Comparison of ENCODE assay signal across 15 cellular contexts in the genomic region with DNA sequence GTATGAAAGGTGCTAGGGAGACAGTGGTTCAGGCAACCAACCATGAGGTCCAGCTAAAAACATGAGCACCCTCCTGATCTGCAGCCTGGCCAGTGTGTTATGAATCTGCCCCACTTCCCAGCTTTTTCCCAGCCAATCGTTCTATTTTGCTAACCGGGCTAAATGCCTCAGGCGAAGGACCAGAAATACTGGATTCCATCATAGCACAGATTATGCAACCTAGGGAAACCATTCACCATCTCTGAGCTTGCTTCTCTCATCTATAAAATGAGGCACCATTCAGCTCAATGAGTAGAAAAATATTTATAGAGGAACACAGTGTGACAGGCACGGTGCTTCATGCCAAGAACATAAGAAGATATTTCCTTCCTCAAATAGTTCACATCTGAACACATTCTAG.
"Had no signal": no experiment of that assay in that cellular context is flagged by ENCODE, and none has a peak within 500 bp of the region (broad histone marks: within the 10 kb centered on the region; RNA-seq: fewer than 3 reads in every experiment).

No MANE protein-coding gene starts in this region.

- H3K9me3 ChIP-seq: esophagus muscularis mucosa, tibial nerve had no signal

- H3K4me2 ChIP-seq: smooth muscle cell had no signal

- H3K27me3 ChIP-seq: tibial nerve had no signal

- H3K36me3 ChIP-seq: esophagus muscularis mucosa, tibial nerve had no signal

- H3K27ac ChIP-seq: esophagus muscularis mucosa, tibial nerve had no signal

- ATAC-seq: left lobe of liver; natural killer cell treated with Interleukin-12 subunit alpha and Interleukin-12 subunit beta and Interleukin-15 and Interleukin-18, amount 100 ng/mL, for 72 hours; right cardiac atrium; stimulated activated effector memory CD8-positive, alpha-beta T cell treated with anti-CD3 and anti-CD28 coated beads, Interleukin-12 subunit alpha, Interleukin-12 subunit beta, amount 100 ng/mL, for 72 hours; T-helper 17 cell had no signal

- H3K4me3 ChIP-seq: esophagus muscularis mucosa, smooth muscle cell, tibial nerve had no signal

- DNase-seq: activated CD4-positive, alpha-beta T cell treated with anti-CD3 and anti-CD28 coated beads, Interleukin-2, amount 10 ng/mL, durations not matched to agents 7 days and 5 days; activated CD4-positive, CD25-positive, alpha-beta regulatory T cell; activated naive CD4-positive, alpha-beta T cell treated with anti-CD3 and anti-CD28 coated beads, Interleukin-2, amount 50 U/mL, for 16 hours; amniotic stem cell; foreskin melanocyte; head of caudate nucleus; nucleus accumbens; right cardiac atrium; T-helper 17 cell had no signal
